ENCODE assay signal across 8 cellular contexts in the genomic region with DNA sequence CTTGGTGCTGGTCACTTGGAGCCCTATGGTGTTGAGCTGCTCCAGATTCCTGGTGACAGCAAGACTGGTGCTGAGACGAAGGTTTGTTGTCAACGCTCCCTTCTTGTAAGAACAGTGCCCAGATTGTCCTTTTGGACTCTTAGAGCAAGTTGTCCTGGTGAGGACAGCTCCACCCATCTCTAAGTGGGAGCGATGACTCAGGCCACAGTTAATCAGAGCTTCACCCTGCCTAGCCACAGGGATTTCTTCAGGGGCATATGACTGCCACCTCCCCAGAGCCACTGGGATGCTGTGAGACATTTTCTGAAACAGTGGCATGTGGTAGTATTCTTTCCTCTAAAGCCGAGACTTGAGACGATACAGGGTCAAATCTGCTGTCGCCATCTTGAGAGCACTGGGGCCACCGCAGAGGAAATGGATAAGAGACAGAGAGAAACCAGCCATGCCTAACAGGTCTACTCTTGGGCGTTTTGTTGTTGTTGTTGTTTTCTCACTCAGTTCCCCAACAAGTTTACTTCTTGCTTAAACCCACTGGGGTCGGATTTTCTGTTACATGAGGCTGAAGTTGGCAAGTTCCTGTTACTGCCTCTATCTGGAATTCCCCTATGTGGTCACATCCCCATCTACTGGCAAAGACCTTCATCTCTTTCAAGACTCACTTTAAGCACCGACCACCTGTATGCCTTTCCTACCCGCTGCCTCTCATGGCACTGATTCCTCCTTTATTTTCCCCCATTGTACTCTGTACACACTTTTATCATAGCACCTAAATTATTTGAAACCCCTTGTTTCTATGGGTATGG.
A peak's percentile ranks its signal among the peaks of the same experiment; 100 is the strongest.
DNase-seq lines count a peak whose midpoint lies in the region; ATAC-seq lines count a peak whose summit lies in the region.

No MANE protein-coding gene starts in this region.

- peak; percentile 61 for DNase-seq in DMS 273 treated with DMSO at 0.1 percent for 48 hours (lab: John Stamatoyannopoulos, UW)
- peak; percentile 24 for DNase-seq in SW480 (ENCODE audit: low spot score)
- peak; percentile 69 for DNase-seq in kidney tubule cell (ENCODE audit: low spot score)
- no peak for DNase-seq in inferior parietal cortex (ENCODE audit: extremely low spot score)
- DNase-seq in activated CD4-positive, alpha-beta T cell treated with anti-CD3 and anti-CD28 coated beads for 4 hours, result no peak
- no peak for DNase-seq in NK-92 treated with Interleukin-12 subunit alpha and Interleukin-12 subunit beta, amount 100 ng/mL, for 24 hours (lab: John Stamatoyannopoulos, UW)

- ATAC-seq in HG02642 (IDR thresholded peaks at IDR 0.05; ENCODE audit: poor library complexity, unreplicated experiment) (peak; percentile 64), HG02763 (IDR thresholded peaks at IDR 0.05; ENCODE audit: unreplicated experiment) (no peak)

Comparison
In these comparisons a context has a peak if more than half of its experiments do, and no peak if none do; other contexts are left out.
1. DNase-seq: peak in DMS 273 treated with DMSO at 0.1 percent for 48 hours (single experiment), SW480 (single experiment) and kidney tubule cell (single experiment); none in inferior parietal cortex (single experiment), activated CD4-positive, alpha-beta T cell treated with anti-CD3 and anti-CD28 coated beads for 4 hours (0 of 2) and NK-92 treated with Interleukin-12 subunit alpha and Interleukin-12 subunit beta, amount 100 ng/mL, for 24 hours (single experiment).